ENCODE assay signal across 10 cellular contexts in genomic region chr2:150357770-150358467, GRCh38.
DNase-seq lines count a peak whose midpoint lies in the region; ATAC-seq and TF ChIP-seq lines count a peak whose summit lies in the region.
"Had no signal": no experiment of that assay in that cellular context is flagged by ENCODE, and none has a peak within 500 bp of the region (broad histone marks: within the 10 kb centered on the region; RNA-seq: fewer than 3 reads in every experiment).

No MANE protein-coding gene starts in this region.

- H3K4me1 Mint-ChIP-seq in Caco-2 (ENCODE audit: low read depth, unreplicated experiment) = peaks cover 15% of the 10 kb centered on the region

- ATAC-seq in GM21381 (IDR thresholded peaks at IDR 0.05; ENCODE audit: unreplicated experiment) = peak; percentile 57
- ATAC-seq in HG03066 (IDR thresholded peaks at IDR 0.05; ENCODE audit: low read depth, unreplicated experiment) = peak; percentile 84
- ATAC-seq: natural killer cell treated with Interleukin-12 subunit alpha and Interleukin-12 subunit beta and Interleukin-15 and Interleukin-18, amount 100 ng/mL, for 72 hours had no signal

- TF ChIP-seq CTCF in Caco-2 (IDR thresholded peaks at IDR 0.05; ENCODE audit: insufficient read depth in 1 of 2, low read depth in 1 of 2, low read length in 1 of 2, severe bottlenecking in 1 of 2, unreplicated experiment in 1 of 2) (no peak), thyroid gland (IDR thresholded peaks at IDR 0.05) (no peak)

- peak overlapping the region; percentile 33 for H3K27ac Mint-ChIP-seq in Caco-2 (ENCODE audit: unreplicated experiment)
- H3K27ac Mint-ChIP-seq: natural killer cell treated with Interleukin-12 subunit alpha and Interleukin-12 subunit beta and Interleukin-15 and Interleukin-18, amount 100 ng/mL, for 72 hours had no signal

- H3K4me3 ChIP-seq in Caco-2 (ENCODE audit: low read depth, low read length) (no peak overlapping the region), thyroid gland (replicated peaks in 1 of 3) (no peak overlapping the region)
- H3K4me3 ChIP-seq: tibial artery had no signal

- H3K9me3 Mint-ChIP-seq in Caco-2 (ENCODE audit: unreplicated experiment) = no peaks in the 10 kb centered on the region

- no peak overlapping the region for H3K27ac ChIP-seq in thyroid gland
- H3K27ac ChIP-seq: tibial artery had no signal

- H3K9me3 ChIP-seq in Caco-2 = no peaks in the 10 kb centered on the region
- H3K9me3 ChIP-seq in thyroid gland = no peaks in the 10 kb centered on the region
- H3K9me3 ChIP-seq: tibial artery had no signal

- H3K36me3 ChIP-seq in Caco-2 (ENCODE audit: control insufficient read depth, insufficient read depth, low read length) (no peaks in the 10 kb centered on the region), thyroid gland (no peaks in the 10 kb centered on the region)
- H3K36me3 ChIP-seq: tibial artery had no signal

- no peaks in the 10 kb centered on the region for H3K36me3 Mint-ChIP-seq in Caco-2 (ENCODE audit: insufficient read depth, unreplicated experiment)
- H3K36me3 Mint-ChIP-seq: natural killer cell treated with Interleukin-12 subunit alpha and Interleukin-12 subunit beta and Interleukin-15 and Interleukin-18, amount 100 ng/mL, for 72 hours had no signal

- DNase-seq in Caco-2 = no peak
- peak; percentile 64 for DNase-seq in amniotic epithelial cell (ENCODE audit: low read depth)
- no peak for DNase-seq in SKM-1 treated with dmso at 0.1 percent for 144 hours (lab: John Stamatoyannopoulos, UW; ENCODE audit: unreplicated experiment)
- DNase-seq in UCSD-AML1 (lab: John Stamatoyannopoulos, UW; ENCODE audit: unreplicated experiment) = no peak
- no peak for DNase-seq in thyroid gland
- no peak for DNase-seq in NCI-H774 (lab: John Stamatoyannopoulos, UW)
- DNase-seq: tibial artery had no signal

- no peak for TF ChIP-seq POLR2A in thyroid gland (IDR thresholded peaks at IDR 0.05)

- H3K27me3 Mint-ChIP-seq in Caco-2 (ENCODE audit: insufficient read depth, unreplicated experiment) = no peaks in the 10 kb centered on the region
- H3K27me3 Mint-ChIP-seq: natural killer cell treated with Interleukin-12 subunit alpha and Interleukin-12 subunit beta and Interleukin-15 and Interleukin-18, amount 100 ng/mL, for 72 hours had no signal

- POLR2A ChIA-PET in Caco-2 (lab: Charles Lee) = interaction anchor here (0.5 kb wide), 1 partner anchor 129 kb away, joined by 3 read pairs; no protein-coding TSS in a partner anchor

- intact Hi-C loops in Caco-2 (cut with micrococcal nuclease; ENCODE audit: unreplicated experiment) = no loop called here
- intact Hi-C loops in thyroid gland (cut with DNase I) = no loop called here

- H3K4me1 ChIP-seq in Caco-2 = peaks cover 10% of the 10 kb centered on the region
- no peaks in the 10 kb centered on the region for H3K4me1 ChIP-seq in thyroid gland
- H3K4me1 ChIP-seq: tibial artery had no signal

- no TSS peak for BruUV-seq in Caco-2 (replicated peaks; lab: Mats Ljungman, UMichigan)

- no peak overlapping the region for H3K4me3 Mint-ChIP-seq in Caco-2 (ENCODE audit: unreplicated experiment)
- H3K4me3 Mint-ChIP-seq: natural killer cell treated with Interleukin-12 subunit alpha and Interleukin-12 subunit beta and Interleukin-15 and Interleukin-18, amount 100 ng/mL, for 72 hours had no signal

- no peaks in the 10 kb centered on the region for H3K27me3 ChIP-seq in Caco-2 (replicated peaks; ENCODE audit: control insufficient read depth, insufficient read depth, low read length)
- no peaks in the 10 kb centered on the region for H3K27me3 ChIP-seq in thyroid gland
- H3K27me3 ChIP-seq: tibial artery had no signal

- CTCF ChIA-PET in Caco-2 (lab: Charles Lee) = interaction anchor here (0.6 kb wide), 1 partner anchor 47 kb away, joined by 3 read pairs; no protein-coding TSS in a partner anchor

- 50 to 85% methylated on average over 2 of the region's 2 CpGs for WGBS in thyroid gland, 2 donors
